ENCODE assay signal across 17 cellular contexts in genomic region chr19:14978377-14978776, GRCh38. TPM values are rescaled to one million over a fixed set of nuclear protein-coding genes. Genes with fewer than 3 reads are reported as not detected.
DNase-seq lines count a peak whose midpoint lies in the region; ATAC-seq and TF ChIP-seq lines count a peak whose summit lies in the region.
"Had no signal": no experiment of that assay in that cellular context is flagged by ENCODE, and none has a peak within 500 bp of the region (broad histone marks: within the 10 kb centered on the region; RNA-seq: fewer than 3 reads in every experiment).

No MANE protein-coding gene starts in this region.

- peak overlapping the region; percentile 34; the same call in 1 of the 2 replicates for H3K4me2 ChIP-seq in PC-3 (ENCODE audit: low read length)
- peak overlapping the region; percentile 90 for H3K4me2 ChIP-seq in neural progenitor cell

- no peaks in the 10 kb centered on the region for H3K36me3 ChIP-seq in HAP-1 (replicated peaks)
- H3K36me3 ChIP-seq in PC-3 (ENCODE audit: low read depth, low read length), result no peaks in the 10 kb centered on the region
- H3K36me3 ChIP-seq in neural progenitor cell, result no peaks in the 10 kb centered on the region

- no peaks in the 10 kb centered on the region for H3K9me3 ChIP-seq in HAP-1
- no peaks in the 10 kb centered on the region for H3K9me3 ChIP-seq in PC-3 (ENCODE audit: low read length)
- H3K9me3 ChIP-seq in neural progenitor cell (ENCODE audit: low read depth), result no peaks in the 10 kb centered on the region

- no peaks in the 10 kb centered on the region for H3F3A ChIP-seq in PC-3 (ENCODE audit: low read length, unreplicated experiment)
- H3F3A ChIP-seq in neural progenitor cell (ENCODE audit: low read depth), result peaks cover 11% of the 10 kb centered on the region

- POLR2A ChIA-PET in PC-3 (lab: Charles Lee; ENCODE audit: unreplicated experiment), result no interaction called here

- in situ Hi-C loops in HAP-1 (cut with MboI; ENCODE audit: low sequenced_read_pairs), result no loop called here

- TF ChIP-seq CTCF in PC-3 (conservative IDR thresholded peaks at IDR 0.05; ENCODE audit: low read depth, low read length) (no peak), neural progenitor cell (IDR thresholded peaks at IDR 0.05) (no peak)

- H3K4me1 ChIP-seq in HAP-1, result peaks cover 4% of the 10 kb centered on the region; the same call in 1 of the 2 replicates
- H3K4me1 ChIP-seq in PC-3 (ENCODE audit: insufficient read depth, low read length), result no peaks in the 10 kb centered on the region
- peaks cover 5% of the 10 kb centered on the region for H3K4me1 ChIP-seq in neural progenitor cell

- DNase-seq in HAP-1 (ENCODE audit: low spot score in 2 of 2) (no peak), PC-3 (no peak), neural progenitor cell (ENCODE audit: low spot score) (no peak), NCI-H187 treated with DMSO at 0.1 percent for 48 hours (lab: John Stamatoyannopoulos, UW) (no peak)
- no peak for DNase-seq in stimulated activated CD4-positive, alpha-beta T cell treated with anti-CD3 and anti-CD28 coated beads, Interleukin-4, amount 100 ng/mL, for 24 hours
- DNase-seq: AML-193, Calu3, DMS79, HFFc6, NCI-H1048, NCI-H146, NCI-H69 had no signal

- H3K36me3 Mint-ChIP-seq in neural progenitor cell, result no peaks in the 10 kb centered on the region

- no peaks in the 10 kb centered on the region for H3K9me3 Mint-ChIP-seq in neural progenitor cell

- peaks cover 15% of the 10 kb centered on the region for H3K4me1 Mint-ChIP-seq in neural progenitor cell

- H2AFZ ChIP-seq in PC-3 (ENCODE audit: low read length) (no peak overlapping the region), neural progenitor cell (replicated peaks) (no peak overlapping the region)

- peaks cover 8% of the 10 kb centered on the region for H3K27me3 Mint-ChIP-seq in neural progenitor cell (ENCODE audit: insufficient read depth, low read depth)

- H3K27me3 ChIP-seq in HAP-1 (ENCODE audit: low read depth) (no peaks in the 10 kb centered on the region), PC-3 (ENCODE audit: low read length) (peaks cover 53% of the 10 kb centered on the region), neural progenitor cell (peaks cover 50% of the 10 kb centered on the region)

- H4K20me1 ChIP-seq in PC-3 (ENCODE audit: low read length) (no peaks in the 10 kb centered on the region), neural progenitor cell (ENCODE audit: low read depth) (no peaks in the 10 kb centered on the region)

- peak overlapping the region; percentile 41 for H3K4me3 ChIP-seq in HAP-1
- H3K4me3 ChIP-seq in PC-3 (ENCODE audit: low read length), result peak overlapping the region; percentile 50; the same call in 1 of the 2 replicates
- peak overlapping the region; percentile 75 for H3K4me3 ChIP-seq in iPS-11a (ENCODE audit: low read depth, low read length)
- H3K4me3 ChIP-seq in neural progenitor cell, result peak overlapping the region; percentile 83
- H3K4me3 ChIP-seq: K562 had no signal

- no peaks in the 10 kb centered on the region for H3K79me2 ChIP-seq in PC-3 (ENCODE audit: low read length)
- H3K79me2 ChIP-seq in neural progenitor cell (ENCODE audit: low read depth), result no peaks in the 10 kb centered on the region

- ATAC-seq in PC-3 (peak; percentile 24; the same call in 1 of the 2 replicates), GM18867 (IDR thresholded peaks at IDR 0.05; ENCODE audit: unreplicated experiment) (no peak), GM19455 (IDR thresholded peaks at IDR 0.05; ENCODE audit: unreplicated experiment) (no peak)
- ATAC-seq: K562 had no signal

- intact Hi-C loops in PC-3 (cut with micrococcal nuclease), result no loop called here

- H3K9ac ChIP-seq in PC-3 (ENCODE audit: low read length) (no peak overlapping the region), neural progenitor cell (no peak overlapping the region)

- no peak overlapping the region for H3K27ac Mint-ChIP-seq in neural progenitor cell
- H3K27ac Mint-ChIP-seq: HFFc6 had no signal

- H3K27ac ChIP-seq in PC-3 (ENCODE audit: low read length), result no peak overlapping the region
- H3K27ac ChIP-seq in neural progenitor cell, result no peak overlapping the region

- H3K4me3 Mint-ChIP-seq in neural progenitor cell, result peak overlapping the region; percentile 90
- H3K4me3 Mint-ChIP-seq: HFFc6 had no signal

- no peaks in the 10 kb centered on the region for H3K9me2 ChIP-seq in PC-3 (replicated peaks; ENCODE audit: low read length)

- CTCF ChIA-PET in PC-3 (lab: Charles Lee), result no interaction called here

- TSS peak; percentile 61 for BruUV-seq in PC-3 (replicated peaks; lab: Mats Ljungman, UMichigan)

RNA-seq across cellular contexts. Expression of gene SLC1A6, which starts 1.3 kb away (rescaled TPM):
- total RNA-seq in PC-3 (2014; rRNA removed) (4.4 and 9.6 TPM in 2 replicates), neural progenitor cell (ENCODE audit: low replicate concordance) (15.0 and 21.5 TPM in 2 replicates)
- total RNA-seq: Calu3, HFFc6, HT-29, K562 had no signal

RNA-seq across cellular contexts. Expression of gene OR7C2, which starts 37.1 kb away (rescaled TPM):
- total RNA-seq in PC-3 (2014; rRNA removed) (not detected in 2 replicates), neural progenitor cell (ENCODE audit: low replicate concordance) (not detected in 2 replicates)
- total RNA-seq: Calu3, HFFc6, HT-29, K562 had no signal
